1 cellular context compared by ENCODE assay signal in the genomic region with DNA sequence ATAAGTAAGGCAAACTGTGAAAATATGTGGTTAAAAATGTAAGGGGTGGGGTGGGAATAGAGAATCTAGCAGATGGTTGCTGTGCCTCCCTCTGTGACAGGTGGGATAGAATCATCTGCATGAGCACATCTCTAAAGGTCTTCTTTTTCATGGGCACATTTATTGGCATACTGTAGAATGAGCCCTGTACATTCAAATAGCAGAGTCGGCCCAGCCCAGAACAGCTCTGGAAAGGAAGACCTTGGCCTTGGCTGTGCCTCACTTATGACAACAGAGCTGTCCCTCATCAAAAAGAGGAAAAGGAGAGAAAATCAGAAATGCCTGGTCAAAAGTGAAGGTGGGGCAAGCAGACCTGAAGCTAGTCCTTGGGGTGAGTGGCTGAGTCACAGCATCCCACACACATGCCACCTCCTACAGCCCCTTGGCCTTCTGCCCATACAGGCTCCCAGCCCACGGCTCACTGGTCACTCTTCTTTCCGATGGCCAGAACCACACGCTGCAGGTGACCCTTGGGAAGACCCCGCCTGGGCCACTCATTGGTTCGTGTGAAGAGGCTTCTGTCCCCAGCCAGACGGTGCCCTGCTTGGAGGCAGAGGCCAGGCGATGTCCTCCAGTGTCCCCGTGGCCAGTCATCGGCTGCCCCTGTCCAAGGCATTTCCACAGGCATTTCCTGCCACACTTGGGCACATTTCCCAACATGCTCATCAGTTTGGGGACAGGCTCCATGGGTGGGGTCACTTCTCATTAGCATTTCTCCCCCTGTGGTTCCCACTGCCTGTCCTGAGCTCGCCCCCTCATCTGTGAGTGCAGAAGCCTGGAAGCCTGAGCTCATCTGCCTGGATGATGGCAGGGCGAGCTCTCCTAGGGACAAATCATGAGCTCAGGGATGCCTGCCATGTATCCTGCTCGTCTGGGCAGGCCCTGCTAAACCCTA.
TF ChIP-seq lines count a peak whose summit lies in the region.

No MANE protein-coding gene starts in this region.

TF ChIP-seq in IMR-90, 13 proteins besides CTCF, POLR2A, EP300 and RAD21 (continued from another document):
- TF ChIP-seq RCOR1 (IDR thresholded peaks at IDR 0.05; ENCODE audit: insufficient replicate concordance, low read length) (no peak), FOS (IDR thresholded peaks at IDR 0.05; ENCODE audit: low read depth, low read length) (peak; percentile 26; the same call in 1 of the 2 replicates), CHD1 (IDR thresholded peaks at IDR 0.05; ENCODE audit: low read depth, low read length) (no peak), RFX5 (IDR thresholded peaks at IDR 0.05; ENCODE audit: low read depth, low read length) (no peak), CEBPB (IDR thresholded peaks at IDR 0.05; ENCODE audit: low read depth, low read length) (no peak), MAZ (IDR thresholded peaks at IDR 0.05; ENCODE audit: borderline replicate concordance, low read depth, low read length) (no peak), NFE2L2 (IDR thresholded peaks at IDR 0.05; ENCODE audit: low read depth, low read length) (no peak)
- TF ChIP-seq, protein P1, sequence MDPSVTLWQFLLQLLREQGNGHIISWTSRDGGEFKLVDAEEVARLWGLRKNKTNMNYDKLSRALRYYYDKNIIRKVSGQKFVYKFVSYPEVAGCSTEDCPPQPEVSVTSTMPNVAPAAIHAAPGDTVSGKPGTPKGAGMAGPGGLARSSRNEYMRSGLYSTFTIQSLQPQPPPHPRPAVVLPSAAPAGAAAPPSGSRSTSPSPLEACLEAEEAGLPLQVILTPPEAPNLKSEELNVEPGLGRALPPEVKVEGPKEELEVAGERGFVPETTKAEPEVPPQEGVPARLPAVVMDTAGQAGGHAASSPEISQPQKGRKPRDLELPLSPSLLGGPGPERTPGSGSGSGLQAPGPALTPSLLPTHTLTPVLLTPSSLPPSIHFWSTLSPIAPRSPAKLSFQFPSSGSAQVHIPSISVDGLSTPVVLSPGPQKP (IDR thresholded peaks at IDR 0.05; ENCODE audit: borderline replicate concordance, low read depth, low read length), result no peak
- TF ChIP-seq, protein P2, sequence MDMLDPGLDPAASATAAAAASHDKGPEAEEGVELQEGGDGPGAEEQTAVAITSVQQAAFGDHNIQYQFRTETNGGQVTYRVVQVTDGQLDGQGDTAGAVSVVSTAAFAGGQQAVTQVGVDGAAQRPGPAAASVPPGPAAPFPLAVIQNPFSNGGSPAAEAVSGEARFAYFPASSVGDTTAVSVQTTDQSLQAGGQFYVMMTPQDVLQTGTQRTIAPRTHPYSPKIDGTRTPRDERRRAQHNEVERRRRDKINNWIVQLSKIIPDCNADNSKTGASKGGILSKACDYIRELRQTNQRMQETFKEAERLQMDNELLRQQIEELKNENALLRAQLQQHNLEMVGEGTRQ (IDR thresholded peaks at IDR 0.05; ENCODE audit: low read depth, low read length), result no peak
